ENCODE assay signal across 15 cellular contexts in genomic region chr19:51521357-51521756, GRCh38.
DNase-seq lines count a peak whose midpoint lies in the region.
"Had no signal": no experiment of that assay in that cellular context is flagged by ENCODE, and none has a peak within 500 bp of the region (broad histone marks: within the 10 kb centered on the region; RNA-seq: fewer than 3 reads in every experiment).

No MANE protein-coding gene starts in this region.

- peaks cover 68% of the 10 kb centered on the region for H3K36me3 ChIP-seq in KOPT-K1 (ENCODE audit: insufficient read depth, low read length)
- H3K36me3 ChIP-seq: BLaER1 had no signal

- H3K9me3 ChIP-seq in KOPT-K1 (ENCODE audit: insufficient read depth, low read length, poor library complexity, severe bottlenecking): peaks cover 9% of the 10 kb centered on the region
- H3K9me3 ChIP-seq: Caco-2 had no signal

- H3K27ac ChIP-seq in KOPT-K1 (ENCODE audit: low read depth, low read length, poor library complexity, severe bottlenecking) (peak overlapping the region; percentile 40), caudate nucleus (ENCODE audit: low read depth, low read length) (peak overlapping the region; percentile 23)
- H3K27ac ChIP-seq: BLaER1, C4-2B had no signal

- peak in 1 of 61 donors; percentile 36 for DNase-seq in caudate nucleus (lab: John Stamatoyannopoulos, UW)
- DNase-seq in superior temporal gyrus (ENCODE audit: extremely low spot score): peak; percentile 11
- DNase-seq in NCI-H524 treated with DMSO at 0.1 percent for 48 hours (lab: John Stamatoyannopoulos, UW): no peak
- DNase-seq in DMS53 treated with DMSO at 0.1 percent for 48 hours (lab: John Stamatoyannopoulos, UW; ENCODE audit: unreplicated experiment): no peak
- DNase-seq: Caco-2; CD4-positive, CD25-positive, alpha-beta regulatory T cell; CD8-positive, alpha-beta T cell; DMS153; DMS79; EL; GDM1; H9 had no signal
